In the genomic region with DNA sequence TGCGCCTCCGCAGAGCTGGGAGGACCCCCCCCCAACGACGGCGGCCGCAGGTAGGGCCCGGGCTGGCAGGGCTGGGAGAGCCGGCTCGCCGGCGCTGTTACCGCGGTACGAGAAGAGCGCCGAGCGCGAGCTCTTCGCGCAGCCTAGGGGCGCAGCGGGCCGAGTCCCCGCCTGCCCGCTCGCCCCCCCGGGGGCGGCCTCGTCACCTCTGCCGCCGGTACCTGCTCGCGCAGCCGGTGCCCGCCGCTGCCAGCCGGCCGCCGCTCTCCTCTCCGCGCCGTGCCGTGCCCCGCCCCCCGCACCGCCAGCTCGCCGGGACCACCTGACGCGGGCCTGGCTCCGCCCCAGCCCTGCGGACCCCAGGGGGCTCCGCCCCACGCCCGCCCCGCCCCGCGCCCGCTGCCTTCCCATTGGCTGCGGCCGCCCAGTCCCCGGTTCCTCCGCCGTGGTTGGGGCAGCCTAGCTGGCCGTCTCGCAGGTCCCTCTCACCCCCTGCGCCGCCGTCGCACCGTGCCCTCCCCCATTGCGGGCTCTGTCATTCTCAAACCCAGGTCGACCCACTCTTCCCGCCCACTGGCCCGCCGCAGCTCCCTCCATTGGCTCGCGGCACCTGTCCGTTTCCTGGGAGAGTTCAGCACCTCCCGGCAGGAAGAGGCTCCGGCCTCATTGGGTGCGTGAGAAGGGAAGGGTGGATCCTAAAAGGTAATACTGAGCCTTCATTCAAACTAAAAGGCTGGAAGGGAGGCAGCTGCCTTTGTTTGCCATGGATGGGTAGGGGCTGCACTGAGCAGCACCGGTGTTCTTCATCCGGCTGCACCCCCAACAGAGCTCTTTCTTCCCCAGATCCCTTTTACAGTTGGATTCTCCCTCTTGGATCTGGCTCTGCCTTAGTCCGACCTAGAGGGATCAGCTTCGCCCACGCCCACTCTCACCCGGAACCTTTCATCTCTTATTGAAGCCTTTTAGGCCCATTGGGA, we compare ENCODE assay signal across 8 cellular contexts. TPM values are rescaled to one million over a fixed set of nuclear protein-coding genes. Genes with fewer than 3 reads are reported as not detected.
DNase-seq lines count a peak whose midpoint lies in the region; ATAC-seq and TF ChIP-seq lines count a peak whose summit lies in the region.

A gene (minus strand): TSS at position 276 of the 977 bp plus-strand sequence. CDS start 342 bp downstream, outside the sequence.

- intact Hi-C loops in lower lobe of right lung (cut with DNase I): no loop called here

- H3K9me3 ChIP-seq in lower lobe of right lung: no peaks in the 10 kb centered on the region

- H3K27ac ChIP-seq in lower lobe of right lung: peak within 1 kb of the TSS; percentile 81

- H3K36me3 ChIP-seq in BJ (ENCODE audit: control insufficient read depth, insufficient read depth, low read length): no peaks in the 10 kb centered on the region
- H3K36me3 ChIP-seq in lower lobe of right lung: no peaks in the 10 kb centered on the region

- H3K4me1 ChIP-seq in lower lobe of right lung: peaks cover 15% of the 10 kb centered on the region

- no peak for TF ChIP-seq CTCF in BJ (IDR thresholded peaks at IDR 0.05; ENCODE audit: insufficient read depth, low read depth, low read length)
- TF ChIP-seq CTCF in lower lobe of right lung (IDR thresholded peaks at IDR 0.05): no peak

- CTCF ChIA-PET in BJ (lab: Yijun Ruan, JAX): interaction anchor here (0.7 to 1.8 kb wide), 6 partner anchors 8 to 187 kb away, joined by 3 to 4 read pairs (median 4); no protein-coding TSS in a partner anchor

- H3K4me3 ChIP-seq in BJ (ENCODE audit: low read depth, low read length): peak within 1 kb of the TSS; percentile 58
- H3K4me3 ChIP-seq in lower lobe of right lung: peak within 1 kb of the TSS; percentile 73

- ATAC-seq in HG03457 (IDR thresholded peaks at IDR 0.05; ENCODE audit: unreplicated experiment) (peak; percentile 70), lower lobe of right lung (peak; percentile 96)

- H3K27me3 ChIP-seq in BJ (ENCODE audit: control insufficient read depth, insufficient read depth, low read length) (peaks cover 8% of the 10 kb centered on the region; the same call in 1 of the 2 replicates), lower lobe of right lung (ENCODE audit: low read depth) (peaks cover 14% of the 10 kb centered on the region)

- POLR2A ChIA-PET in BJ (lab: Charles Lee): no interaction called here

- DNase-seq in BJ (ENCODE audit: low read depth) (peak; percentile 19), GM19240 (ENCODE audit: insufficient read length, low spot score) (peak; percentile 71), NCI-H524 (lab: John Stamatoyannopoulos, UW) (peak; percentile 99 to 100), dermis microvascular lymphatic vessel endothelial cell (ENCODE audit: low read depth in 2 of 2) (peak; percentile 7 to 54), lower lobe of right lung (peak; percentile 96)
- DNase-seq in activated CD4-positive, alpha-beta T cell treated with anti-CD3 and anti-CD28 coated beads, Interleukin-2, amount 50 U/mL, for 1 hour: peak; percentile 83
- DNase-seq in stimulated activated CD4-positive, alpha-beta T cell treated with anti-CD3 and anti-CD28 coated beads, TNF-alpha, amount 100 ng/mL, for 24 hours (ENCODE audit: low read depth in 3 of 3): peak; percentile 71 to 95 (median 86)

RNA-seq across cellular contexts. Expression of the gene that starts here (rescaled TPM):
- 0.36 and 0.45 TPM in 2 replicates for polyA plus RNA-seq in BJ (2011; rRNA removed)
- 0.38 and 0.51 TPM in 2 replicates for polyA minus RNA-seq in BJ (2011; rRNA and poly(A)+ RNA removed)
- total RNA-seq in dermis microvascular lymphatic vessel endothelial cell (under 0.01 and 0.13 TPM in 2 replicates), lower lobe of right lung (9.4 TPM)

Comparison
In these comparisons a context has a peak if more than half of its experiments do, and no peak if none do; other contexts are left out.
1. Peak in every context shown above with its lines: DNase-seq, ATAC-seq, H3K4me3 ChIP-seq and H3K27ac ChIP-seq.
2. Peak in DNase-seq and H3K4me3 ChIP-seq in BJ; RNA of the gene not detected or under 1 TPM.
3. Peak in DNase-seq in dermis microvascular lymphatic vessel endothelial cell; RNA of the gene not detected or under 1 TPM.
4. DNase-seq: peak in every context shown above with its lines; median percentile 100 in NCI-H524; 96 in lower lobe of right lung; 86 in stimulated activated CD4-positive, alpha-beta T cell treated with anti-CD3 and anti-CD28 coated beads, TNF-alpha, amount 100 ng/mL, for 24 hours; 83 in activated CD4-positive, alpha-beta T cell treated with anti-CD3 and anti-CD28 coated beads, Interleukin-2, amount 50 U/mL, for 1 hour; 71 in GM19240; 30 in dermis microvascular lymphatic vessel endothelial cell; 19 in BJ.